Comparison of ENCODE assay signal across 17 cellular contexts in the genomic region with DNA sequence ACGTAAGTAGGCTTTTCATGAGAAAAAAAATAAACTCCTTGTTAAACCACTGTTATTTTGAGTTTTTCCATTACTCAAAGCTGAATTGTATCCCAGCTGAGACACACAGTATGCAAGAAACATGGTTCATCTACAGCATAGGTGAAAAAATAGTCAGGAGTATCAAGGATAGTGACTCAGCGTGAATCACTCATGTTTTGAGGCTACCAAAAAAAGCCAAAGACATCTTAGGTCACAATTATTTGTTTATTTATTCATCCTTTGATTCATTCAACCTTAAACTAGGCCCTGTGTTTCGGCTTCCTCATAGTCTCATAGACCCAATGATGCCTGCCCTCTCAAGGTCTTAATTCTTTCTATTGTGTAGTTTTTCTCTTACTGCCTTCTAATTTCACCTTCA. TPM values are rescaled to one million over a fixed set of nuclear protein-coding genes. Genes with fewer than 3 reads are reported as not detected.
A peak's percentile ranks its signal among the peaks of the same experiment; 100 is the strongest.
DNase-seq lines count a peak whose midpoint lies in the region; ATAC-seq, FAIRE-seq and TF ChIP-seq lines count a peak whose summit lies in the region.
"Had no signal": no experiment of that assay in that cellular context is flagged by ENCODE, and none has a peak within 500 bp of the region (broad histone marks: within the 10 kb centered on the region; RNA-seq: fewer than 3 reads in every experiment).

No MANE protein-coding gene starts in this region.

- ATAC-seq in activated T-cell treated with anti-CD3 and anti-CD28 coated beads, Interleukin-2, amount 50 U/mL, for 4 hours = peak; percentile 65 to 75
- ATAC-seq in esophagus mucosa (peak; percentile 38), HG02588 (IDR thresholded peaks at IDR 0.05; ENCODE audit: unreplicated experiment) (no peak)
- ATAC-seq: T-cell, upper lobe of right lung had no signal

- H3K9me3 Mint-ChIP-seq in activated T-cell treated with anti-CD3 and anti-CD28 coated beads, Interleukin-2, amount 50 U/mL, for 4 hours = no peaks in the 10 kb centered on the region
- H3K9me3 Mint-ChIP-seq: T-cell had no signal

- TF ChIP-seq CTCF in kidney (IDR thresholded peaks at IDR 0.05; ENCODE audit: borderline replicate concordance, extremely low read depth, insufficient read depth) = no peak

- FAIRE-seq in kidney (lab: Jason Lieb, UNC) = no peak

- no peak overlapping the region for H3K9ac ChIP-seq in kidney (ENCODE audit: low read length in 2 of 2)

- H3K27me3 Mint-ChIP-seq in activated T-cell treated with anti-CD3 and anti-CD28 coated beads, Interleukin-2, amount 50 U/mL, for 4 hours (ENCODE audit: low read depth) = no peaks in the 10 kb centered on the region

- DNase-seq in activated T-cell treated with anti-CD3 and anti-CD28 coated beads, Interleukin-2, amount 50 U/mL, for 4 hours = no peak
- DNase-seq in activated T-cell treated with anti-CD3 and anti-CD28 coated beads, Interleukin-2, amount 50 U/mL, for 48 hours = no peak
- DNase-seq in RKO (ENCODE audit: low spot score) = peak; percentile 79
- peak; percentile 28 for DNase-seq in stromal cell of bone marrow (ENCODE audit: low read depth)
- DNase-seq in kidney = no peak
- DNase-seq in SHP77 (lab: John Stamatoyannopoulos, UW) = no peak
- DNase-seq: activated CD4-positive, alpha-beta T cell treated with anti-CD3 and anti-CD28 coated beads, Interleukin-2, amount 50 U/mL, for 4 hours; BE2C; effector CD8-positive, alpha-beta T cell; hippocampal formation; NCI-H2081 treated with DMSO at 0.1 percent for 48 hours; T-cell; upper lobe of right lung had no signal

- H3K36me3 ChIP-seq in kidney (ENCODE audit: control insufficient read depth in 1 of 2, insufficient read depth in 2 of 2, low read length in 2 of 2) = no peaks in the 10 kb centered on the region
- H3K36me3 ChIP-seq: BE2C, neutrophil, upper lobe of right lung had no signal

- H3K36me3 Mint-ChIP-seq in activated T-cell treated with anti-CD3 and anti-CD28 coated beads, Interleukin-2, amount 50 U/mL, for 4 hours (ENCODE audit: insufficient read depth) = no peaks in the 10 kb centered on the region
- H3K36me3 Mint-ChIP-seq: T-cell had no signal

- H3K27ac ChIP-seq in kidney (ENCODE audit: low read depth in 2 of 2, low read length in 2 of 2) = no peak overlapping the region
- H3K27ac ChIP-seq: neutrophil, upper lobe of right lung had no signal

- no peak overlapping the region for H3K4me3 Mint-ChIP-seq in activated T-cell treated with anti-CD3 and anti-CD28 coated beads, Interleukin-2, amount 50 U/mL, for 4 hours
- H3K4me3 Mint-ChIP-seq: T-cell had no signal

- H3K4me1 Mint-ChIP-seq in activated T-cell treated with anti-CD3 and anti-CD28 coated beads, Interleukin-2, amount 50 U/mL, for 4 hours (ENCODE audit: low read depth) = peaks cover 6% of the 10 kb centered on the region

- no peaks in the 10 kb centered on the region for H3K9me3 ChIP-seq in kidney (ENCODE audit: control insufficient read depth in 1 of 2, low read length in 2 of 2)
- H3K9me3 ChIP-seq: BE2C, neutrophil, upper lobe of right lung had no signal

- no peaks in the 10 kb centered on the region for H3K4me1 ChIP-seq in kidney (ENCODE audit: control insufficient read depth in 1 of 2, insufficient read depth in 1 of 2, low read depth in 1 of 2, low read length in 2 of 2)
- H3K4me1 ChIP-seq: BE2C, upper lobe of right lung had no signal

- no peak overlapping the region for H3K4me3 ChIP-seq in kidney (ENCODE audit: low read length in 2 of 2)
- H3K4me3 ChIP-seq: upper lobe of right lung had no signal

- intact Hi-C loops in kidney (cut with DNase I) = no loop called here

RNA-seq across cellular contexts. Expression of gene STX17, which starts 32.9 kb away (rescaled TPM):
- 10 to 100 TPM; 16.4 to 18.5 (median 18.2) TPM for total RNA-seq in activated T-cell treated with anti-CD3 and anti-CD28 coated beads, Interleukin-2, amount 50 U/mL, for 4 hours
- 24.4 TPM for total RNA-seq in esophagus mucosa
- 39.7 TPM for total RNA-seq in kidney
- polyA plus RNA-seq in kidney (ENCODE audit: insufficient read depth, low read depth, low replicate concordance) = 5.2 TPM

RNA-seq across cellular contexts. Expression of gene NR4A3, which starts 51.8 kb away (rescaled TPM):
- total RNA-seq in activated T-cell treated with anti-CD3 and anti-CD28 coated beads, Interleukin-2, amount 50 U/mL, for 4 hours = 10 to 100 TPM; 23.2 to 26.5 (median 24.9) TPM
- total RNA-seq in esophagus mucosa (0.24 TPM), kidney (9.1 TPM)
- polyA plus RNA-seq in kidney (ENCODE audit: insufficient read depth, low read depth, low replicate concordance) = 0.34 TPM
- total RNA-seq: G401 had no signal

Comparison
In these comparisons a context has a peak if more than half of its experiments do, and no peak if none do; other contexts are left out.
1. DNase-seq: peak in RKO (single experiment) and stromal cell of bone marrow (single experiment); none in activated T-cell treated with anti-CD3 and anti-CD28 coated beads, Interleukin-2, amount 50 U/mL, for 4 hours (single experiment), activated T-cell treated with anti-CD3 and anti-CD28 coated beads, Interleukin-2, amount 50 U/mL, for 48 hours (0 of 2), kidney (single experiment) and SHP77 (0 of 2).